In genomic region chr7:129144834-129145668, GRCh38 we compare ENCODE assay signal across 8 cellular contexts. TPM values are rescaled to one million over a fixed set of nuclear protein-coding genes. Genes with fewer than 3 reads are reported as not detected.
DNase-seq lines count a peak whose midpoint lies in the region; ATAC-seq and TF ChIP-seq lines count a peak whose summit lies in the region.

No MANE protein-coding gene starts in this region.

- H3K36me3 ChIP-seq in hepatocyte (replicated peaks; ENCODE audit: insufficient read depth, low read depth): no peaks in the 10 kb centered on the region

- H3K27ac ChIP-seq in hepatocyte: no peak overlapping the region

- no peaks in the 10 kb centered on the region for H3K9me3 ChIP-seq in hepatocyte (ENCODE audit: low read depth)

- WGBS in hepatocyte (ENCODE audit: low lambda C conversion rate, missing lambda C conversion rate): 29% methylated on average over 17 of the region's 58 CpGs

- no peak overlapping the region for H2AFZ ChIP-seq in hepatocyte

- peak overlapping the region; percentile 95 for H3K4me2 ChIP-seq in hepatocyte

- peaks cover 8% of the 10 kb centered on the region for H3K4me1 ChIP-seq in hepatocyte (ENCODE audit: insufficient read depth)

- peak; percentile 41 for TF ChIP-seq CTCF in hepatocyte (IDR thresholded peaks at IDR 0.05; ENCODE audit: poor library complexity)

- ATAC-seq in HG03342 (IDR thresholded peaks at IDR 0.05; ENCODE audit: unreplicated experiment): peak; percentile 25

- H3K79me2 ChIP-seq in hepatocyte: no peaks in the 10 kb centered on the region

- peak overlapping the region; percentile 49 for H3K4me3 ChIP-seq in hepatocyte

- H4K20me1 ChIP-seq in hepatocyte (ENCODE audit: insufficient read depth, poor library complexity, severe bottlenecking): no peaks in the 10 kb centered on the region

- peaks cover 33% of the 10 kb centered on the region for H3K27me3 ChIP-seq in hepatocyte

- no peaks in the 10 kb centered on the region for H3K9me2 ChIP-seq in hepatocyte (replicated peaks; ENCODE audit: insufficient read depth)

- DNase-seq in activated CD8-positive, alpha-beta memory T cell treated with anti-CD3 and anti-CD28 coated beads for 24 hours: peak; percentile 70
- no peak for DNase-seq in activated CD8-positive, alpha-beta memory T cell treated with anti-CD3 and anti-CD28 coated beads, Interleukin-2, amount 50 U/mL, for 48 hours
- peak; percentile 38 for DNase-seq in activated CD8-positive, alpha-beta memory T cell treated with anti-CD3 and anti-CD28 coated beads, Interleukin-2, amount 50 U/mL, for 4 hours
- DNase-seq in hepatocyte (ENCODE audit: low spot score) (no peak), NK-92 (lab: John Stamatoyannopoulos, UW; ENCODE audit: unreplicated experiment) (no peak), NCI-H69 (lab: John Stamatoyannopoulos, UW) (no peak)
- peak; percentile 4 to 21 for DNase-seq in stimulated activated CD4-positive, alpha-beta T cell treated with anti-CD3 and anti-CD28 coated beads, Interleukin-4, amount 100 ng/mL, for 4 hours

RNA-seq across cellular contexts. Expression of gene TSPAN33, which starts 0.5 kb away (rescaled TPM):
- 9.6 and 10.4 TPM in 2 replicates for total RNA-seq in hepatocyte
- polyA plus RNA-seq in hepatocyte: 7.3 and 7.8 TPM in 2 replicates

RNA-seq across cellular contexts. Expression of gene SMO, which starts 43.4 kb away (rescaled TPM):
- total RNA-seq in hepatocyte: 46.2 and 48.8 TPM in 2 replicates
- 25.5 and 28.2 TPM in 2 replicates for polyA plus RNA-seq in hepatocyte

Comparison
In these comparisons a context has a peak if more than half of its experiments do, and no peak if none do; other contexts are left out.
1. DNase-seq: peak in activated CD8-positive, alpha-beta memory T cell treated with anti-CD3 and anti-CD28 coated beads for 24 hours (single experiment), activated CD8-positive, alpha-beta memory T cell treated with anti-CD3 and anti-CD28 coated beads, Interleukin-2, amount 50 U/mL, for 4 hours (single experiment) and stimulated activated CD4-positive, alpha-beta T cell treated with anti-CD3 and anti-CD28 coated beads, Interleukin-4, amount 100 ng/mL, for 4 hours (2 of 2); none in activated CD8-positive, alpha-beta memory T cell treated with anti-CD3 and anti-CD28 coated beads, Interleukin-2, amount 50 U/mL, for 48 hours (single experiment), hepatocyte (single experiment), NK-92 (single experiment) and NCI-H69 (single experiment).